ENCODE assay signal across 8 cellular contexts in genomic region chr15:88912500-88912921, GRCh38. TPM values are rescaled to one million over a fixed set of nuclear protein-coding genes. Genes with fewer than 3 reads are reported as not detected.
DNase-seq lines count a peak whose midpoint lies in the region; ATAC-seq and TF ChIP-seq lines count a peak whose summit lies in the region.

No MANE protein-coding gene starts in this region.

- H3K79me2 ChIP-seq in smooth muscle cell (ENCODE audit: low read depth), result peaks cover 22% of the 10 kb centered on the region

- peak overlapping the region; percentile 95 for H3K9ac ChIP-seq in smooth muscle cell (ENCODE audit: low read depth)

- H3K36me3 ChIP-seq in adrenal gland (replicated peaks in 1 of 2), result no peaks in the 10 kb centered on the region
- H3K36me3 ChIP-seq in smooth muscle cell (ENCODE audit: low read depth), result no peaks in the 10 kb centered on the region

- H3K4me3 ChIP-seq in adrenal gland (peak overlapping the region in 3 of 4 donors; percentile 50 to 82 (median 57)), smooth muscle cell (peak overlapping the region; percentile 95)

- ATAC-seq in GM21367 (IDR thresholded peaks at IDR 0.05; ENCODE audit: unreplicated experiment) (no peak), GM21528 (IDR thresholded peaks at IDR 0.05; ENCODE audit: low FRiP score, unreplicated experiment) (no peak)

- H3K4me2 ChIP-seq in smooth muscle cell, result peak overlapping the region; percentile 94

- H3K9me3 ChIP-seq in adrenal gland (replicated peaks in 1 of 3) (no peaks in the 10 kb centered on the region), smooth muscle cell (replicated peaks; ENCODE audit: low read depth) (no peaks in the 10 kb centered on the region)

- WGBS in adrenal gland, 4 donors, result 0 to 10% (median 9%) methylated on average over 8 to 20 of the region's 20 CpGs
- WGBS in smooth muscle cell (ENCODE audit: low lambda C conversion rate), result 3% methylated on average over 20 of the region's 20 CpGs

- H4K20me1 ChIP-seq in smooth muscle cell (ENCODE audit: low read depth), result peaks cover 44% of the 10 kb centered on the region

- no peak for TF ChIP-seq POLR2A in adrenal gland (IDR thresholded peaks at IDR 0.05)

- intact Hi-C loops in adrenal gland (cut with DNase I), result no loop called here

- TF ChIP-seq CTCF in adrenal gland (IDR thresholded peaks at IDR 0.05) (no peak), smooth muscle cell (IDR thresholded peaks at IDR 0.05; ENCODE audit: borderline replicate concordance, insufficient read depth, poor library complexity, severe bottlenecking) (no peak)

- H3K27ac ChIP-seq in adrenal gland, result peak overlapping the region in 4 of 5 donors; percentile 34 to 87 (median 64)
- peak overlapping the region; percentile 95 for H3K27ac ChIP-seq in smooth muscle cell (ENCODE audit: low read depth)

- H3K4me1 ChIP-seq in adrenal gland (replicated peaks in 1 of 2), result peaks cover 0 to 7% of the 10 kb centered on the region in 2 donors
- H3K4me1 ChIP-seq in smooth muscle cell (ENCODE audit: low read depth), result peaks cover 19% of the 10 kb centered on the region

- H3F3A ChIP-seq in smooth muscle cell (ENCODE audit: low read depth), result no peaks in the 10 kb centered on the region

- H2AFZ ChIP-seq in smooth muscle cell (ENCODE audit: low read depth), result peak overlapping the region; percentile 90

- peak; percentile 13 for DNase-seq in DMS 273 (lab: John Stamatoyannopoulos, UW; ENCODE audit: unreplicated experiment)
- DNase-seq in DMS 273 treated with DMSO at 0.1 percent for 48 hours (lab: John Stamatoyannopoulos, UW), result no peak
- no peak for DNase-seq in adrenal gland
- DNase-seq in iPS-NIHi11 (ENCODE audit: low spot score), result peak; percentile 34
- DNase-seq in smooth muscle cell (lab: John Stamatoyannopoulos, UW; ENCODE audit: unreplicated experiment), result no peak
- DNase-seq in NCI-H146 (lab: John Stamatoyannopoulos, UW), result no peak

- H3K27me3 ChIP-seq in adrenal gland (no peaks in the 10 kb centered on the region), smooth muscle cell (ENCODE audit: low read depth) (no peaks in the 10 kb centered on the region)

RNA-seq across cellular contexts. Expression of gene MFGE8, which starts 0.7 kb away (rescaled TPM):
- total RNA-seq in adrenal gland (100 to 1,000 TPM in 7 of 8 donors, 10 to 100 TPM in 1; 96.7 to 308 (median 158) TPM), smooth muscle cell (185 and 222 TPM in 2 replicates)
- polyA plus RNA-seq in adrenal gland (100 to 1,000 TPM in 2 of 3 donors, 10 to 100 TPM in 1; 61.6 to 183 (median 119) TPM), smooth muscle cell (237 and 247 TPM in 2 replicates)

RNA-seq across cellular contexts. Expression of gene HAPLN3, which starts 17.2 kb away (rescaled TPM):
- 1 to 10 TPM; 1.4 to 7.6 (median 4.0) TPM for total RNA-seq in adrenal gland
- 1 to 10 TPM in 2 of 3 donors, under 1 TPM in 1; 0.59 to 7.1 (median 3.5) TPM for polyA plus RNA-seq in adrenal gland
- 4.5 and 6.5 TPM in 2 replicates for total RNA-seq in smooth muscle cell
- 5.2 and 7.6 TPM in 2 replicates for polyA plus RNA-seq in smooth muscle cell

Comparison
In these comparisons a context has a peak if more than half of its experiments do, and no peak if none do; other contexts are left out.
1. DNase-seq: peak in DMS 273 (single experiment) and iPS-NIHi11 (single experiment); none in DMS 273 treated with DMSO at 0.1 percent for 48 hours (single experiment), adrenal gland (0 of 7), smooth muscle cell (single experiment) and NCI-H146 (single experiment).